19 cellular contexts compared by ENCODE assay signal in the genomic region with DNA sequence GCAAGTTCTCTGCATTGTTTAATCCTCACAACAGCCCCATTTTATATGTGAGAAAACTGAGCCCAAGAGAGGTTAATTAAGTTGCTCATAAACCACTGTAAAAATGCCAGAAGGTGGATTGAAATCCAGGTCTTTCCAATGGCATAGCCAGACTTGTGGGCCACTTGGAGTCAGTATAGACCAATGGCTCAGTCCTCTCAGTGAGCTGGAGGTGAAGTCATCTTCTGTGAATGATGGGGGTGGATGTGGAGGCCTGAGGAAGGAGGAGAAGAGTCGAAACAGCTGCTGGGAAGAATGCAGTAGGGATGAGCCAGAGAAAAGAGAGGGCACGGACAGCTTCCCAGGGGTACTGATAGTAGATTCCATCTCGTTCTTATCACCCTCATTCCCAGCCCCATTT.
DNase-seq lines count a peak whose midpoint lies in the region; ATAC-seq and TF ChIP-seq lines count a peak whose summit lies in the region.
"Had no signal": no experiment of that assay in that cellular context is flagged by ENCODE, and none has a peak within 500 bp of the region (broad histone marks: within the 10 kb centered on the region; RNA-seq: fewer than 3 reads in every experiment).

No MANE protein-coding gene starts in this region.

- H3F3A ChIP-seq in smooth muscle cell (ENCODE audit: low read depth), result no peaks in the 10 kb centered on the region

- peak; percentile 90 for DNase-seq in EH (ENCODE audit: low read depth)
- DNase-seq in M059J (ENCODE audit: low read depth), result peak; percentile 63
- DNase-seq in epithelial cell of proximal tubule (ENCODE audit: low read depth), result no peak
- DNase-seq in osteoblast (ENCODE audit: insufficient read length, low spot score, missing footprints), result peak; percentile 91
- no peak for DNase-seq in COLO668 (lab: John Stamatoyannopoulos, UW; ENCODE audit: unreplicated experiment)
- DNase-seq in smooth muscle cell (lab: John Stamatoyannopoulos, UW; ENCODE audit: unreplicated experiment), result no peak
- DNase-seq in cerebellar cortex (ENCODE audit: low spot score), result no peak
- DNase-seq: CD4-positive, CD25-positive, alpha-beta regulatory T cell; DMS79 treated with DMSO at 0.1 percent for 48 hours; KBM-7; naive thymus-derived CD4-positive, alpha-beta T cell; NCI-H1105 treated with DMSO at 0.1 percent for 48 hours; NCI-H2171; Peyer's patch; substantia nigra; SW 1271 had no signal

- peak; percentile 43 for TF ChIP-seq CTCF in epithelial cell of proximal tubule (conservative IDR thresholded peaks at IDR 0.05; ENCODE audit: low read depth, low read length)
- peak; percentile 62 for TF ChIP-seq CTCF in osteoblast (IDR thresholded peaks at IDR 0.05; ENCODE audit: extremely low read depth, low read depth, low read length)
- no peak for TF ChIP-seq CTCF in smooth muscle cell (IDR thresholded peaks at IDR 0.05; ENCODE audit: borderline replicate concordance, insufficient read depth, poor library complexity, severe bottlenecking)

- H3K27me3 ChIP-seq in osteoblast (ENCODE audit: insufficient read depth, low read length) (no peaks in the 10 kb centered on the region), smooth muscle cell (ENCODE audit: low read depth) (no peaks in the 10 kb centered on the region)
- H3K27me3 ChIP-seq: Peyer's patch had no signal

- H2AFZ ChIP-seq in osteoblast (ENCODE audit: low read length) (no peak overlapping the region), smooth muscle cell (ENCODE audit: low read depth) (no peak overlapping the region)

- H4K20me1 ChIP-seq in osteoblast (ENCODE audit: insufficient read depth, low read length), result no peaks in the 10 kb centered on the region
- no peaks in the 10 kb centered on the region for H4K20me1 ChIP-seq in smooth muscle cell (ENCODE audit: low read depth)

- no peak for ATAC-seq in GM18519 (IDR thresholded peaks at IDR 0.05; ENCODE audit: low FRiP score, unreplicated experiment)
- ATAC-seq: esophagus mucosa; naive thymus-derived CD4-positive, alpha-beta T cell had no signal

- H3K27ac ChIP-seq in osteoblast (ENCODE audit: low read depth, low read length) (no peak overlapping the region), smooth muscle cell (ENCODE audit: low read depth) (no peak overlapping the region)
- H3K27ac ChIP-seq: Peyer's patch, prostate gland had no signal

- H3K9ac ChIP-seq in smooth muscle cell (ENCODE audit: low read depth), result no peak overlapping the region

- H3K4me3 ChIP-seq in epithelial cell of proximal tubule (ENCODE audit: low read depth, low read length) (no peak overlapping the region), osteoblast (ENCODE audit: insufficient read depth, low read length) (no peak overlapping the region), smooth muscle cell (no peak overlapping the region)
- H3K4me3 ChIP-seq: Peyer's patch, prostate gland had no signal

- H3K4me1 ChIP-seq in osteoblast (ENCODE audit: insufficient read depth, low read length) (peaks cover 31% of the 10 kb centered on the region), smooth muscle cell (ENCODE audit: low read depth) (peaks cover 8% of the 10 kb centered on the region)
- H3K4me1 ChIP-seq: prostate gland had no signal

- no peaks in the 10 kb centered on the region for H3K9me3 ChIP-seq in osteoblast (ENCODE audit: low read depth, low read length)
- H3K9me3 ChIP-seq in smooth muscle cell (replicated peaks; ENCODE audit: low read depth), result no peaks in the 10 kb centered on the region
- H3K9me3 ChIP-seq: Peyer's patch, prostate gland had no signal

- H3K79me2 ChIP-seq in osteoblast (ENCODE audit: insufficient read depth, low read length) (no peaks in the 10 kb centered on the region), smooth muscle cell (ENCODE audit: low read depth) (no peaks in the 10 kb centered on the region)

- H3K36me3 ChIP-seq in osteoblast (ENCODE audit: insufficient read depth, low read length) (no peaks in the 10 kb centered on the region), smooth muscle cell (ENCODE audit: low read depth) (no peaks in the 10 kb centered on the region)
- H3K36me3 ChIP-seq: Peyer's patch, prostate gland had no signal

- H3K4me2 ChIP-seq in osteoblast (ENCODE audit: insufficient read depth, low read length), result peak overlapping the region; percentile 8
- H3K4me2 ChIP-seq in smooth muscle cell, result no peak overlapping the region

- WGBS in smooth muscle cell (ENCODE audit: low lambda C conversion rate), result 32% methylated on average over 3 of the region's 3 CpGs

Comparison
In these comparisons a context has a peak if more than half of its experiments do, and no peak if none do; other contexts are left out.
1. DNase-seq: peak in EH (single experiment), M059J (single experiment) and osteoblast (single experiment); none in epithelial cell of proximal tubule (single experiment), COLO668 (single experiment), smooth muscle cell (single experiment) and cerebellar cortex (single experiment).